ENCODE assay signal across 8 cellular contexts in genomic region chr12:43210437-43211197, GRCh38.
DNase-seq lines count a peak whose midpoint lies in the region; ATAC-seq and TF ChIP-seq lines count a peak whose summit lies in the region.

No MANE protein-coding gene starts in this region.

- no peak overlapping the region for H3K27ac Mint-ChIP-seq in stimulated activated effector memory CD8-positive, alpha-beta T cell treated with anti-CD3 and anti-CD28 coated beads, Interleukin-12 subunit alpha, Interleukin-12 subunit beta, amount 100 ng/mL, for 72 hours
- no peak overlapping the region for H3K27ac Mint-ChIP-seq in activated CD8-positive, alpha-beta T cell treated with anti-CD3 and anti-CD28 coated beads for 36 hours
- no peak overlapping the region for H3K27ac Mint-ChIP-seq in activated naive CD8-positive, alpha-beta T cell treated with anti-CD3 and anti-CD28 coated beads for 36 hours

- POLR2A ChIA-PET in activated CD8-positive, alpha-beta T cell treated with anti-CD3 and anti-CD28 coated beads for 36 hours (lab: Charles Lee), result no interaction called here

- H3K9me3 Mint-ChIP-seq in stimulated activated effector memory CD8-positive, alpha-beta T cell treated with anti-CD3 and anti-CD28 coated beads, Interleukin-12 subunit alpha, Interleukin-12 subunit beta, amount 100 ng/mL, for 72 hours, result peaks cover 4% of the 10 kb centered on the region
- H3K9me3 Mint-ChIP-seq in activated CD8-positive, alpha-beta T cell treated with anti-CD3 and anti-CD28 coated beads for 36 hours, result no peaks in the 10 kb centered on the region
- H3K9me3 Mint-ChIP-seq in activated naive CD8-positive, alpha-beta T cell treated with anti-CD3 and anti-CD28 coated beads for 36 hours, result no peaks in the 10 kb centered on the region

- no peaks in the 10 kb centered on the region for H4K20me1 ChIP-seq in OCI-LY3 (ENCODE audit: insufficient read depth, low read length)

- H3K27me3 ChIP-seq in OCI-LY3 (ENCODE audit: low read depth, low read length), result no peaks in the 10 kb centered on the region

- H2AFZ ChIP-seq in OCI-LY3 (ENCODE audit: low read depth, low read length), result peak overlapping the region; percentile 57

- H3K4me1 ChIP-seq in OCI-LY3 (ENCODE audit: low read length), result peaks cover 27% of the 10 kb centered on the region
- peaks cover 20% of the 10 kb centered on the region for H3K4me1 ChIP-seq in mesodermal cell (ENCODE audit: control insufficient read depth, insufficient read depth, low read length, poor library complexity, severe bottlenecking)

- H3K4me3 Mint-ChIP-seq in stimulated activated effector memory CD8-positive, alpha-beta T cell treated with anti-CD3 and anti-CD28 coated beads, Interleukin-12 subunit alpha, Interleukin-12 subunit beta, amount 100 ng/mL, for 72 hours, result no peak overlapping the region
- no peak overlapping the region for H3K4me3 Mint-ChIP-seq in activated CD8-positive, alpha-beta T cell treated with anti-CD3 and anti-CD28 coated beads for 36 hours
- H3K4me3 Mint-ChIP-seq in activated naive CD8-positive, alpha-beta T cell treated with anti-CD3 and anti-CD28 coated beads for 36 hours, result no peak overlapping the region

- H3K4me3 ChIP-seq in OCI-LY3 (ENCODE audit: low read length) (peak overlapping the region; percentile 26), mesodermal cell (ENCODE audit: extremely low read depth, insufficient read depth, low read length, poor library complexity, severe bottlenecking) (no peak overlapping the region)

- intact Hi-C loops in activated CD8-positive, alpha-beta T cell treated with anti-CD3 and anti-CD28 coated beads for 36 hours (cut with micrococcal nuclease), result no loop called here

- WGBS in mesodermal cell (ENCODE audit: insufficient coverage in 2 of 2), 2 experiments, result 46 to 81% methylated on average over 3 to 5 of the region's 6 CpGs

- peak overlapping the region; percentile 33 for H3K9ac ChIP-seq in OCI-LY3 (ENCODE audit: low read length)

- H3K27me3 Mint-ChIP-seq in activated CD8-positive, alpha-beta T cell treated with anti-CD3 and anti-CD28 coated beads for 36 hours, result no peaks in the 10 kb centered on the region
- no peaks in the 10 kb centered on the region for H3K27me3 Mint-ChIP-seq in activated naive CD8-positive, alpha-beta T cell treated with anti-CD3 and anti-CD28 coated beads for 36 hours

- H3K79me2 ChIP-seq in OCI-LY3 (ENCODE audit: low read length), result no peaks in the 10 kb centered on the region

- CTCF ChIA-PET in activated CD8-positive, alpha-beta T cell treated with anti-CD3 and anti-CD28 coated beads for 36 hours (lab: Charles Lee), result no interaction called here

- ATAC-seq in GM18519 (IDR thresholded peaks at IDR 0.05; ENCODE audit: low FRiP score, unreplicated experiment) (peak; percentile 96), HG02840 (IDR thresholded peaks at IDR 0.05; ENCODE audit: low FRiP score, unreplicated experiment) (peak; percentile 93)
- ATAC-seq in stimulated activated effector memory CD8-positive, alpha-beta T cell treated with anti-CD3 and anti-CD28 coated beads, Interleukin-12 subunit alpha, Interleukin-12 subunit beta, amount 100 ng/mL, for 72 hours, result no peak
- ATAC-seq in activated CD8-positive, alpha-beta T cell treated with anti-CD3 and anti-CD28 coated beads for 36 hours, result no peak

- no peaks in the 10 kb centered on the region for H3K4me1 Mint-ChIP-seq in stimulated activated effector memory CD8-positive, alpha-beta T cell treated with anti-CD3 and anti-CD28 coated beads, Interleukin-12 subunit alpha, Interleukin-12 subunit beta, amount 100 ng/mL, for 72 hours
- H3K4me1 Mint-ChIP-seq in activated CD8-positive, alpha-beta T cell treated with anti-CD3 and anti-CD28 coated beads for 36 hours (ENCODE audit: low read depth), result no peaks in the 10 kb centered on the region
- H3K4me1 Mint-ChIP-seq in activated naive CD8-positive, alpha-beta T cell treated with anti-CD3 and anti-CD28 coated beads for 36 hours, result no peaks in the 10 kb centered on the region

- TF ChIP-seq CTCF in OCI-LY3 (IDR thresholded peaks at IDR 0.05; ENCODE audit: low read depth, low read length), result no peak
- TF ChIP-seq CTCF in activated CD8-positive, alpha-beta T cell treated with anti-CD3 and anti-CD28 coated beads for 36 hours (IDR thresholded peaks at IDR 0.05), result no peak

- H3K36me3 ChIP-seq in OCI-LY3 (replicated peaks; ENCODE audit: low read depth, low read length), result no peaks in the 10 kb centered on the region
- H3K36me3 ChIP-seq in mesodermal cell (ENCODE audit: control insufficient read depth, insufficient read depth, low read length), result no peaks in the 10 kb centered on the region

- peak overlapping the region; percentile 52 for H3K4me2 ChIP-seq in OCI-LY3 (ENCODE audit: low read length)

- H3K36me3 Mint-ChIP-seq in stimulated activated effector memory CD8-positive, alpha-beta T cell treated with anti-CD3 and anti-CD28 coated beads, Interleukin-12 subunit alpha, Interleukin-12 subunit beta, amount 100 ng/mL, for 72 hours, result no peaks in the 10 kb centered on the region
- H3K36me3 Mint-ChIP-seq in activated CD8-positive, alpha-beta T cell treated with anti-CD3 and anti-CD28 coated beads for 36 hours (ENCODE audit: low read depth), result no peaks in the 10 kb centered on the region
- no peaks in the 10 kb centered on the region for H3K36me3 Mint-ChIP-seq in activated naive CD8-positive, alpha-beta T cell treated with anti-CD3 and anti-CD28 coated beads for 36 hours

- no peak for DNase-seq in RKO (ENCODE audit: low spot score)
- DNase-seq in stimulated activated effector memory CD8-positive, alpha-beta T cell treated with anti-CD3 and anti-CD28 coated beads, Interleukin-12 subunit alpha, Interleukin-12 subunit beta, amount 100 ng/mL, for 72 hours (ENCODE audit: low spot score in 2 of 2), result no peak
- DNase-seq in activated CD8-positive, alpha-beta T cell treated with anti-CD3 and anti-CD28 coated beads for 36 hours, result no peak
- DNase-seq in activated naive CD8-positive, alpha-beta T cell treated with anti-CD3 and anti-CD28 coated beads for 36 hours, result no peak

- H3K9me3 ChIP-seq in OCI-LY3 (ENCODE audit: insufficient read depth, low read length), result no peaks in the 10 kb centered on the region
- no peaks in the 10 kb centered on the region for H3K9me3 ChIP-seq in mesodermal cell (ENCODE audit: control insufficient read depth, low read length)

- H3K27ac ChIP-seq in OCI-LY3 (ENCODE audit: low read length) (peak overlapping the region; percentile 68), mesodermal cell (ENCODE audit: low read depth, low read length, severe bottlenecking) (peak overlapping the region; percentile 62)

Comparison
In these comparisons a context has a peak if more than half of its experiments do, and no peak if none do; other contexts are left out.
1. ATAC-seq: peak in GM18519 (single experiment) and HG02840 (single experiment); none in stimulated activated effector memory CD8-positive, alpha-beta T cell treated with anti-CD3 and anti-CD28 coated beads, Interleukin-12 subunit alpha, Interleukin-12 subunit beta, amount 100 ng/mL, for 72 hours (single experiment) and activated CD8-positive, alpha-beta T cell treated with anti-CD3 and anti-CD28 coated beads for 36 hours (single experiment).